In genomic region chr1:19257178-19257914, GRCh38 we compare ENCODE assay signal across 10 cellular contexts. TPM values are rescaled to one million over a fixed set of nuclear protein-coding genes. Genes with fewer than 3 reads are reported as not detected.
DNase-seq lines count a peak whose midpoint lies in the region; ATAC-seq and TF ChIP-seq lines count a peak whose summit lies in the region.
"Had no signal": no experiment of that assay in that cellular context is flagged by ENCODE, and none has a peak within 500 bp of the region (broad histone marks: within the 10 kb centered on the region; RNA-seq: fewer than 3 reads in every experiment).

No MANE protein-coding gene starts in this region.

- intact Hi-C loops in upper lobe of right lung (cut with DNase I) = no loop called here

- H3K27ac ChIP-seq in upper lobe of right lung = no peak overlapping the region
- H3K27ac ChIP-seq: neural progenitor cell, tibial artery had no signal

- peak; percentile 27 for DNase-seq in DMS53 (lab: John Stamatoyannopoulos, UW)
- DNase-seq in DMS53 treated with DMSO at 0.1 percent for 48 hours (lab: John Stamatoyannopoulos, UW; ENCODE audit: unreplicated experiment) = no peak
- DNase-seq in stimulated activated CD4-positive, alpha-beta T cell treated with anti-CD3 and anti-CD28 coated beads, Interleukin-4, amount 100 ng/mL, for 24 hours = peak; percentile 25
- DNase-seq in stimulated activated CD4-positive, alpha-beta T cell treated with anti-CD3 and anti-CD28 coated beads, Interleukin-4, amount 100 ng/mL, for 4 hours = no peak
- peak; percentile 51 for DNase-seq in dermis blood vessel endothelial cell
- peak; percentile 79 for DNase-seq in upper lobe of right lung
- no peak for DNase-seq in AG20443 (ENCODE audit: low spot score)
- DNase-seq: tibial artery had no signal

- TF ChIP-seq CTCF in upper lobe of right lung (IDR thresholded peaks at IDR 0.05) = no peak

- peaks cover 60% of the 10 kb centered on the region for H3K36me3 ChIP-seq in upper lobe of right lung
- H3K36me3 ChIP-seq: neural progenitor cell had no signal

- no peak overlapping the region for H3K4me3 ChIP-seq in upper lobe of right lung
- H3K4me3 ChIP-seq: neural progenitor cell, tibial artery had no signal

- H3K4me1 ChIP-seq in upper lobe of right lung = peaks cover 13% of the 10 kb centered on the region

- no peaks in the 10 kb centered on the region for H3K27me3 ChIP-seq in upper lobe of right lung
- H3K27me3 ChIP-seq: neural progenitor cell, tibial artery had no signal

- H3K9me3 ChIP-seq in upper lobe of right lung = no peaks in the 10 kb centered on the region
- H3K9me3 ChIP-seq: tibial artery had no signal

- ATAC-seq in upper lobe of right lung (peak; percentile 71), GM21825 (IDR thresholded peaks at IDR 0.05; ENCODE audit: unreplicated experiment) (no peak)

RNA-seq across cellular contexts. Expression of gene MRTO4, which starts 5.7 kb away (rescaled TPM):
- total RNA-seq in dermis blood vessel endothelial cell (23.5 and 29.7 TPM in 2 replicates), upper lobe of right lung (27.3 TPM)

RNA-seq across cellular contexts. Expression of gene EMC1, which starts 6.0 kb away (rescaled TPM):
- 51.6 and 83.9 TPM in 2 replicates for total RNA-seq in dermis blood vessel endothelial cell
- total RNA-seq in upper lobe of right lung = 38.7 TPM

RNA-seq across cellular contexts. Expression of gene AKR7A3, which starts 31.2 kb away (rescaled TPM):
- 0.14 and 0.34 TPM in 2 replicates for total RNA-seq in dermis blood vessel endothelial cell
- 0.43 TPM for total RNA-seq in upper lobe of right lung

RNA-seq across cellular contexts. Expression of gene UBR4, which starts 47.3 kb away (rescaled TPM):
- total RNA-seq in dermis blood vessel endothelial cell (95.1 and 172 TPM in 2 replicates), upper lobe of right lung (110 TPM)

RNA-seq across cellular contexts. Expression of gene AKR7A2, which starts 54.6 kb away (rescaled TPM):
- total RNA-seq in dermis blood vessel endothelial cell = 64.5 and 72.9 TPM in 2 replicates
- total RNA-seq in upper lobe of right lung = 39.1 TPM

Comparison
In these comparisons a context has a peak if more than half of its experiments do, and no peak if none do; other contexts are left out.
1. DNase-seq: peak in DMS53 (single experiment), stimulated activated CD4-positive, alpha-beta T cell treated with anti-CD3 and anti-CD28 coated beads, Interleukin-4, amount 100 ng/mL, for 24 hours (single experiment), dermis blood vessel endothelial cell (single experiment) and upper lobe of right lung (single experiment); none in DMS53 treated with DMSO at 0.1 percent for 48 hours (single experiment), stimulated activated CD4-positive, alpha-beta T cell treated with anti-CD3 and anti-CD28 coated beads, Interleukin-4, amount 100 ng/mL, for 4 hours (0 of 2) and AG20443 (single experiment).